ENCODE assay signal across 1 cellular context in the genomic region with DNA sequence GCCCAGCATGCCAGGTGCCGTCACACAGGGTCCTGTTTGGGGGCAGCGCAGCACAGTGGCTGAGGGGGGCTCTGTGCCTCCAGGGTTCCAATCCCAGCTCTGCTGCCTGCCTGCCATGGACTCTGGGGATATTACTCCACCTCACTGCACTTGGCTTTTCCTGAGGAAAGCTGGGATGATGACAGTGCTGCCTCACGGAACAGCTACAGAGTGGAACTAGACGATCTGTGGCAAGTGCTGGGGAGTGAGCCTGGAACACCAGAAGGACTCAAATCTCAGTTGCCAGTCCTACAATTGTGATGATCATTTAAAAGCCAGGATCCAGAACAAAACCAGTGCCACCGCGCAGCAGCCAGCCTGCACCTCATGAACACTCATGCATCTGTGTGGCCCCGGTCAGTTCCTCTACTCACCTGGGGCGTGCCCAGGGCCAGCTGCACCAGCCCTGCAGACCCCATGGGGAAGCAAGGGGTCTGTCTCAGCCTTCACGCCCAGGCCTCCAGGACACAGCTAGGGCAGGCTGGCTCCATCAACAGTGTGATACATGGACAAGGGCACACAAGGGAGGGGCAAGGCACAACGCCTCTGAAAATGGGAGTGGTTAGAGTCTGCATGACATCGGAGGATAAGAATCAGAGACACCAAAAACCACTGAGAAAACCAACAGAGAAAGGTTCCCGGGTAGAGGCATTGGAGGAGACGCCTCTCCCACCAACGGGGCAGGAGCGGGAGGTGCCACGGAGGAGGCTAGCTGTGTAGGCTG.
TF ChIP-seq lines count a peak whose summit lies in the region.

No MANE protein-coding gene starts in this region.

TF ChIP-seq in K562, 482 proteins besides CTCF, POLR2A, EP300 and RAD21:
- TF ChIP-seq, protein P1, sequence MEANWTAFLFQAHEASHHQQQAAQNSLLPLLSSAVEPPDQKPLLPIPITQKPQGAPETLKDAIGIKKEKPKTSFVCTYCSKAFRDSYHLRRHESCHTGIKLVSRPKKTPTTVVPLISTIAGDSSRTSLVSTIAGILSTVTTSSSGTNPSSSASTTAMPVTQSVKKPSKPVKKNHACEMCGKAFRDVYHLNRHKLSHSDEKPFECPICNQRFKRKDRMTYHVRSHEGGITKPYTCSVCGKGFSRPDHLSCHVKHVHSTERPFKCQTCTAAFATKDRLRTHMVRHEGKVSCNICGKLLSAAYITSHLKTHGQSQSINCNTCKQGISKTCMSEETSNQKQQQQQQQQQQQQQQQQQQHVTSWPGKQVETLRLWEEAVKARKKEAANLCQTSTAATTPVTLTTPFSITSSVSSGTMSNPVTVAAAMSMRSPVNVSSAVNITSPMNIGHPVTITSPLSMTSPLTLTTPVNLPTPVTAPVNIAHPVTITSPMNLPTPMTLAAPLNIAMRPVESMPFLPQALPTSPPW (CRISPR knock-in tag; IDR thresholded peaks at IDR 0.05) = 0 out of 2 replicates have a peak, but pooled peaks have one; percentile 18
- TF ChIP-seq, protein P2, sequence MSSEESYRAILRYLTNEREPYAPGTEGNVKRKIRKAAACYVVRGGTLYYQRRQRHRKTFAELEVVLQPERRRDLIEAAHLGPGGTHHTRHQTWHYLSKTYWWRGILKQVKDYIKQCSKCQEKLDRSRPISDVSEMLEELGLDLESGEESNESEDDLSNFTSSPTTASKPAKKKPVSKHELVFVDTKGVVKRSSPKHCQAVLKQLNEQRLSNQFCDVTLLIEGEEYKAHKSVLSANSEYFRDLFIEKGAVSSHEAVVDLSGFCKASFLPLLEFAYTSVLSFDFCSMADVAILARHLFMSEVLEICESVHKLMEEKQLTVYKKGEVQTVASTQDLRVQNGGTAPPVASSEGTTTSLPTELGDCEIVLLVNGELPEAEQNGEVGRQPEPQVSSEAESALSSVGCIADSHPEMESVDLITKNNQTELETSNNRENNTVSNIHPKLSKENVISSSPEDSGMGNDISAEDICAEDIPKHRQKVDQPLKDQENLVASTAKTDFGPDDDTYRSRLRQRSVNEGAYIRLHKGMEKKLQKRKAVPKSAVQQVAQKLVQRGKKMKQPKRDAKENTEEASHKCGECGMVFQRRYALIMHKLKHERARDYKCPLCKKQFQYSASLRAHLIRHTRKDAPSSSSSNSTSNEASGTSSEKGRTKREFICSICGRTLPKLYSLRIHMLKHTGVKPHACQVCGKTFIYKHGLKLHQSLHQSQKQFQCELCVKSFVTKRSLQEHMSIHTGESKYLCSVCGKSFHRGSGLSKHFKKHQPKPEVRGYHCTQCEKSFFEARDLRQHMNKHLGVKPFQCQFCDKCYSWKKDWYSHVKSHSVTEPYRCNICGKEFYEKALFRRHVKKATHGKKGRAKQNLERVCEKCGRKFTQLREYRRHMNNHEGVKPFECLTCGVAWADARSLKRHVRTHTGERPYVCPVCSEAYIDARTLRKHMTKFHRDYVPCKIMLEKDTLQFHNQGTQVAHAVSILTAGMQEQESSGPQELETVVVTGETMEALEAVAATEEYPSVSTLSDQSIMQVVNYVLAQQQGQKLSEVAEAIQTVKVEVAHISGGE (CRISPR knock-in tag; IDR thresholded peaks at IDR 0.05) = 0 out of 6 replicates have a peak, but pooled peaks of 1 of the 3 experiments have one; percentile 23
- TF ChIP-seq MYC (IDR thresholded peaks at IDR 0.05; ENCODE audit: low read depth, low read length) (no peak), MYC (CRISPR knock-in tag; IDR thresholded peaks at IDR 0.05; ENCODE audit: borderline replicate concordance, low read depth) (no peak), JUND (IDR thresholded peaks at IDR 0.05; ENCODE audit: borderline replicate concordance, low read depth, low read length) (no peak), JUND (tag; IDR thresholded peaks at IDR 0.05; ENCODE audit: borderline replicate concordance, low read depth, low read length) (no peak)
